In genomic region chr6:43780891-43781571, GRCh38 we compare ENCODE assay signal across 16 cellular contexts. TPM values are rescaled to one million over a fixed set of nuclear protein-coding genes. Genes with fewer than 3 reads are reported as not detected.
DNase-seq lines count a peak whose midpoint lies in the region; ATAC-seq, FAIRE-seq and TF ChIP-seq lines count a peak whose summit lies in the region.
"Had no signal": no experiment of that assay in that cellular context is flagged by ENCODE, and none has a peak within 500 bp of the region (broad histone marks: within the 10 kb centered on the region; RNA-seq: fewer than 3 reads in every experiment).

No MANE protein-coding gene starts in this region.

- peaks cover 64% of the 10 kb centered on the region for H3K79me1 ChIP-seq in mesenchymal stem cell (replicated peaks; ENCODE audit: low read length, poor library complexity, severe bottlenecking)

- TF ChIP-seq CTCF in cardiac muscle cell (IDR thresholded peaks at IDR 0.05; ENCODE audit: low read depth, low read length) (no peak), K562 (IDR thresholded peaks at IDR 0.05 in 2 of 3, conservative IDR thresholded peaks at IDR 0.05 in 1 of 3; ENCODE audit: insufficient read depth in 2 of 3, low read depth in 1 of 3, low read length in 3 of 3) (no peak), thyroid gland (IDR thresholded peaks at IDR 0.05) (no peak)

- no peaks in the 10 kb centered on the region for H3K9me3 ChIP-seq in cardiac muscle cell (ENCODE audit: low read depth)
- no peaks in the 10 kb centered on the region for H3K9me3 ChIP-seq in K562 (replicated peaks; ENCODE audit: control insufficient read depth, insufficient read depth, low read depth, low read length)
- H3K9me3 ChIP-seq in mesenchymal stem cell (ENCODE audit: control insufficient read depth, low read length), result no peaks in the 10 kb centered on the region
- H3K9me3 ChIP-seq in thyroid gland, result no peaks in the 10 kb centered on the region
- H3K9me3 ChIP-seq: BE2C had no signal

- no peak overlapping the region for H3K18ac ChIP-seq in mesenchymal stem cell (ENCODE audit: low read depth in 1 of 2, low read length in 2 of 2)

- no peak for ATAC-seq in left ventricle myocardium superior
- no peak for ATAC-seq in K562

- peak overlapping the region in 1 of 2 experiments; percentile 46; a peak in 1 of 4 replicates for H3K9ac ChIP-seq in K562 (ENCODE audit: insufficient read depth in 1 of 2, low read depth in 2 of 2, low read length in 2 of 2)
- no peak overlapping the region for H3K9ac ChIP-seq in mesenchymal stem cell (ENCODE audit: low read length)

- 87% methylated on average over 13 of the region's 14 CpGs for WGBS in K562 (ENCODE audit: insufficient coverage, low coverage, missing lambda C conversion rate)
- WGBS in mesenchymal stem cell, result 96% methylated on average over 14 of the region's 14 CpGs
- WGBS in thyroid gland, 2 donors, result 54 to 66% methylated on average over 8 to 12 of the region's 14 CpGs

- H3K4me2 ChIP-seq in K562 (ENCODE audit: insufficient read depth, low read length), result no peak overlapping the region
- H3K4me2 ChIP-seq in mesenchymal stem cell (ENCODE audit: low read length, poor library complexity, severe bottlenecking), result no peak overlapping the region

- TF ChIP-seq POLR2A in K562 (conservative IDR thresholded peaks at IDR 0.05), result no peak
- no peak for TF ChIP-seq POLR2A in thyroid gland (IDR thresholded peaks at IDR 0.05)

- no peak overlapping the region for H3K23ac ChIP-seq in mesenchymal stem cell (ENCODE audit: low read length in 2 of 2)

- H2BK15ac ChIP-seq in mesenchymal stem cell (ENCODE audit: low read depth, poor library complexity, severe bottlenecking), result no peak overlapping the region

- no peak overlapping the region for H2BK12ac ChIP-seq in mesenchymal stem cell (ENCODE audit: low read length in 2 of 2)

- no peaks in the 10 kb centered on the region for H3K4me1 ChIP-seq in cardiac muscle cell (ENCODE audit: low read depth)
- H3K4me1 ChIP-seq in K562 (replicated peaks in 1 of 2; ENCODE audit: control insufficient read depth in 2 of 2, insufficient read depth in 2 of 2, low read length in 2 of 2), result peaks cover 0 to 16% of the 10 kb centered on the region in 2 experiments; a peak in 3 of 5 replicates
- peaks cover 30% of the 10 kb centered on the region for H3K4me1 ChIP-seq in mesenchymal stem cell (ENCODE audit: control insufficient read depth, insufficient read depth, low read depth, low read length)
- H3K4me1 ChIP-seq in thyroid gland, result peaks cover 30 to 58% of the 10 kb centered on the region in 2 donors

- no peak overlapping the region for H2AK5ac ChIP-seq in mesenchymal stem cell (ENCODE audit: low read length, severe bottlenecking)

- no peak overlapping the region for H3K4me3 ChIP-seq in cardiac muscle cell
- H3K4me3 ChIP-seq in K562, result no peak overlapping the region
- no peak overlapping the region for H3K4me3 ChIP-seq in mesenchymal stem cell (ENCODE audit: insufficient read depth in 1 of 2, low read depth in 1 of 2, low read length in 2 of 2)
- no peak overlapping the region for H3K4me3 ChIP-seq in thyroid gland (replicated peaks in 1 of 3)

- no peak for FAIRE-seq in K562 (lab: Jason Lieb, UNC)

- CTCF ChIA-PET in K562 (lab: Yijun Ruan, JAX; ENCODE audit: low intra/inter-chr PET ratio), result no interaction called here

- intact Hi-C loops in left ventricle myocardium superior (cut with micrococcal nuclease) (no loop called here), K562 (cut with micrococcal nuclease) (no loop called here), thyroid gland (cut with DNase I) (no loop called here)

- DNase-seq in cardiac muscle cell (ENCODE audit: low read depth in 1 of 2, low spot score in 1 of 2) (no peak), left ventricle myocardium superior (no peak), K562 (ENCODE audit: extremely low read depth in 1 of 4, low spot score in 3 of 4) (peak in 1 of 4 experiments; percentile 34), mesenchymal stem cell (no peak), thyroid gland (no peak), T-helper 1 cell (no peak), substantia nigra (lab: John Stamatoyannopoulos, UW) (no peak)
- DNase-seq: BE2C; CD4-positive, CD25-positive, alpha-beta regulatory T cell; COR-L47; GF-D8; H7; NCI-H1092 treated with DMSO at 0.1 percent for 48 hours; NCI-H1694; NK-92 treated with Interleukin-12 subunit alpha and Interleukin-12 subunit beta, amount 100 ng/mL, for 24 hours; SIG-M5 had no signal

- no peak overlapping the region for H4K8ac ChIP-seq in mesenchymal stem cell (ENCODE audit: low read length)

- H4K20me1 ChIP-seq in K562 (replicated peaks; ENCODE audit: control insufficient read depth, insufficient read depth, low read length), result peaks cover 95% of the 10 kb centered on the region

- peaks cover 56% of the 10 kb centered on the region for H3K79me2 ChIP-seq in K562 (ENCODE audit: control insufficient read depth, insufficient read depth, low read length)

- no peaks in the 10 kb centered on the region for H3K27me3 ChIP-seq in cardiac muscle cell
- H3K27me3 ChIP-seq in K562 (ENCODE audit: control insufficient read depth in 2 of 2, insufficient read depth in 2 of 2, low read length in 2 of 2), result no peaks in the 10 kb centered on the region
- no peaks in the 10 kb centered on the region for H3K27me3 ChIP-seq in mesenchymal stem cell (ENCODE audit: control insufficient read depth in 1 of 2, insufficient read depth in 1 of 2, low read length in 2 of 2)
- no peaks in the 10 kb centered on the region for H3K27me3 ChIP-seq in thyroid gland
- H3K27me3 ChIP-seq: BE2C had no signal

- H3K36me3 ChIP-seq in cardiac muscle cell, result peaks cover 92% of the 10 kb centered on the region
- H3K36me3 ChIP-seq in K562 (ENCODE audit: control insufficient read depth, insufficient read depth, low read length), result peaks cover 98% of the 10 kb centered on the region
- peaks cover 86 to 99% of the 10 kb centered on the region in 2 experiments for H3K36me3 ChIP-seq in mesenchymal stem cell (ENCODE audit: control insufficient read depth in 1 of 2, insufficient read depth in 2 of 2, low read depth in 1 of 2, low read length in 2 of 2)
- peaks cover 92 to 94% of the 10 kb centered on the region in 2 donors for H3K36me3 ChIP-seq in thyroid gland

- H3K27ac ChIP-seq in cardiac muscle cell, result peak overlapping the region; percentile 76
- no peak overlapping the region for H3K27ac ChIP-seq in K562 (ENCODE audit: extremely low read depth, low read depth, low read length)
- H3K27ac ChIP-seq in mesenchymal stem cell (ENCODE audit: low read length, poor library complexity, severe bottlenecking), result no peak overlapping the region
- H3K27ac ChIP-seq in thyroid gland, result peak overlapping the region in 2 of 3 donors; percentile 6 to 82
- H3K27ac ChIP-seq in substantia nigra (ENCODE audit: low read depth, low read length, poor library complexity, severe bottlenecking), result no peak overlapping the region

- H3K14ac ChIP-seq in mesenchymal stem cell (ENCODE audit: low read length in 2 of 2), result no peak overlapping the region

- POLR2A ChIA-PET in K562 (lab: Yijun Ruan, JAX), result interaction anchor here (0.5 to 4.1 kb wide), 3 partner anchors 9 to 50 kb away, joined by 3 to 59 read pairs (median 8); partner anchors contain the start of gene VEGFA

- in situ Hi-C loops in K562 (cut with MboI), result no loop called here

- H3K9me1 ChIP-seq in K562 (ENCODE audit: control insufficient read depth, insufficient read depth, low read length), result peaks cover 33% of the 10 kb centered on the region

- BruUV-seq in K562 (replicated peaks; lab: Mats Ljungman, UMichigan), result no TSS peak

- TF ChIP-seq RAD21 in K562 (CRISPR knock-in tag; conservative IDR thresholded peaks at IDR 0.05 in 1 of 2, IDR thresholded peaks at IDR 0.05 in 1 of 2), result no peak

- H2BK5ac ChIP-seq in mesenchymal stem cell (ENCODE audit: low read depth, low read length, poor library complexity, severe bottlenecking), result no peak overlapping the region

- H2BK120ac ChIP-seq in mesenchymal stem cell (ENCODE audit: low read depth, low read length), result no peak overlapping the region

- no peak overlapping the region for H3K4ac ChIP-seq in mesenchymal stem cell (ENCODE audit: low read depth in 1 of 2, low read length in 2 of 2)

- no peak for TF ChIP-seq EP300 in K562 (IDR thresholded peaks at IDR 0.05; ENCODE audit: low read length)

- H4K91ac ChIP-seq in mesenchymal stem cell (ENCODE audit: low read length), result peak overlapping the region; percentile 7

- H2AFZ ChIP-seq in K562 (ENCODE audit: low read depth, low read length) (no peak overlapping the region), mesenchymal stem cell (ENCODE audit: low read depth, low read length) (no peak overlapping the region)

TF ChIP-seq in K562, 482 proteins besides CTCF, POLR2A, EP300 and RAD21 (continues in another document):
- peak; percentile 84 for TF ChIP-seq RBFOX2 (IDR thresholded peaks at IDR 0.05; ENCODE audit: low read depth, low read length)
- TF ChIP-seq RBM22 (IDR thresholded peaks at IDR 0.05; ENCODE audit: low read depth, low read length, poor library complexity, severe bottlenecking), result peak; percentile 94

RNA-seq across cellular contexts. Expression of gene VEGFA, which starts 11.0 kb away (rescaled TPM):
- total RNA-seq in cardiac muscle cell (409 and 626 TPM in 2 replicates), left ventricle myocardium superior (261 TPM), K562 (2014; rRNA removed) (124 and 144 TPM in 2 replicates), K562 (2014; rRNA removed; fragmentation: Illumina TruSeq; extraction: Trizol) (66.5 and 70.7 TPM in 2 replicates), K562 (2015; rRNA removed; fragmentation: Illumina TruSeq; extraction: Trizol) (25.8 and 27.0 TPM in 2 replicates), K562 (2021) (131 and 159 TPM in 2 replicates), thyroid gland (1,000 to 10,000 TPM in 1 of 4 donors, 100 to 1,000 TPM in 3; 510 to 1,437 (median 630) TPM)
- polyA plus RNA-seq in cardiac muscle cell (199 and 228 TPM in 2 replicates), K562 (2011; rRNA removed) (271 and 467 TPM in 2 replicates), K562 (2014; fragmentation: Illumina TruSeq; extraction: Trizol) (134 and 172 TPM in 2 replicates), K562 (2014; fragmentation: Nextera tagmentation; extraction: Ambion mirVana) (10 to 100 TPM; 14.0 to 16.0 TPM), K562 (2014; rRNA removed) (179 and 182 TPM in 2 replicates)
- 511 and 945 TPM in 2 replicates for total RNA-seq in K562 (2011; cell fraction: chromatin; rRNA removed; ENCODE audit: low replicate concordance)
- 536 and 553 TPM in 2 replicates for total RNA-seq in K562 (2011; cell fraction: nucleolus; rRNA removed)
- 559 and 592 TPM in 2 replicates for total RNA-seq in K562 (2011; cell fraction: nucleoplasm; rRNA removed)
- 222 and 346 TPM in 2 replicates for polyA plus RNA-seq in K562 (2011; cell fraction: cytosol; rRNA removed)
- polyA plus RNA-seq in K562 (2011; cell fraction: nucleus; rRNA removed), result 1,880 and 1,961 TPM in 2 replicates
- polyA plus RNA-seq in K562 (2012), result 112 and 555 TPM in 2 replicates
- 359 and 374 TPM in 2 replicates for polyA minus RNA-seq in K562 (2011; rRNA and poly(A)+ RNA removed)
- polyA minus RNA-seq in K562 (2011; cell fraction: cytosol; rRNA and poly(A)+ RNA removed), result 79.8 and 123 TPM in 2 replicates
- 310 and 397 TPM in 2 replicates for polyA minus RNA-seq in K562 (2011; cell fraction: nucleus; rRNA and poly(A)+ RNA removed)
- polyA plus RNA-seq in mesenchymal stem cell (2013, experiment 1 of 2), result 94.9 TPM
- polyA plus RNA-seq in mesenchymal stem cell (2013, experiment 2 of 2), result 89.3 TPM

Comparison
In these comparisons a context has a peak if more than half of its experiments do, and no peak if none do; other contexts are left out.
1. H3K27ac ChIP-seq: peak in cardiac muscle cell (single experiment) and thyroid gland (2 of 3); none in K562 (single experiment), mesenchymal stem cell (single experiment) and substantia nigra (single experiment).